16 cellular contexts compared by ENCODE assay signal in genomic region chr10:4250497-4250887, GRCh38.
DNase-seq lines count a peak whose midpoint lies in the region; ATAC-seq, FAIRE-seq and TF ChIP-seq lines count a peak whose summit lies in the region.
"Had no signal": no experiment of that assay in that cellular context is flagged by ENCODE, and none has a peak within 500 bp of the region (broad histone marks: within the 10 kb centered on the region; RNA-seq: fewer than 3 reads in every experiment).

No MANE protein-coding gene starts in this region.

- H3K36me3 ChIP-seq in HepG2 (replicated peaks in 1 of 2; ENCODE audit: control insufficient read depth in 1 of 2, insufficient read depth in 2 of 2, low read length in 2 of 2) (no peaks in the 10 kb centered on the region), right lobe of liver (no peaks in the 10 kb centered on the region)
- H3K36me3 ChIP-seq: heart left ventricle, lower lobe of right lung had no signal

- peaks cover 7% of the 10 kb centered on the region for H3K9me3 Mint-ChIP-seq in chondrocyte (ENCODE audit: low read depth)

- POLR2A ChIA-PET in HepG2 (lab: Yijun Ruan, JAX): no interaction called here

- no peaks in the 10 kb centered on the region for H4K20me1 ChIP-seq in HepG2 (ENCODE audit: insufficient read depth, low read length)

- H3K9ac ChIP-seq in HepG2 (ENCODE audit: insufficient read depth, low read depth, low read length): no peak overlapping the region
- H3K9ac ChIP-seq: GM23248 had no signal

- no peak overlapping the region for H3K4me2 ChIP-seq in HepG2 (ENCODE audit: low read depth, low read length)

- H3K27ac ChIP-seq in HepG2 (ENCODE audit: extremely low read length, insufficient read depth, low read length): no peak overlapping the region
- no peak overlapping the region for H3K27ac ChIP-seq in right lobe of liver
- no peak overlapping the region for H3K27ac ChIP-seq in right cardiac atrium (ENCODE audit: low read length)
- H3K27ac ChIP-seq: heart left ventricle, lower lobe of right lung had no signal

- no peak for TF ChIP-seq CTCF in HepG2 (CRISPR knock-in tag; IDR thresholded peaks at IDR 0.05)
- no peak for TF ChIP-seq CTCF in right lobe of liver (IDR thresholded peaks at IDR 0.05)
- TF ChIP-seq CTCF in chondrocyte (IDR thresholded peaks at IDR 0.05): no peak

- in situ Hi-C loops in HepG2 (cut with HindIII; ENCODE audit: extremely low pct_ligation_motif_present, low pct_unique_long_range_greater_than_20kb): no loop called here

- TF ChIP-seq POLR2A in HepG2 (IDR thresholded peaks at IDR 0.05; ENCODE audit: insufficient read depth in 1 of 2, low read depth in 2 of 2, low read length in 2 of 2): no peak
- no peak for TF ChIP-seq POLR2A in right lobe of liver (IDR thresholded peaks at IDR 0.05)

- H2AFZ ChIP-seq in HepG2 (ENCODE audit: low read length): no peak overlapping the region
- H2AFZ ChIP-seq: GM23248 had no signal

- peaks cover 64% of the 10 kb centered on the region for H3K4me1 Mint-ChIP-seq in chondrocyte (ENCODE audit: low read depth)

- no peak for TF ChIP-seq RAD21 in HepG2 (CRISPR knock-in tag; IDR thresholded peaks at IDR 0.05)

- H3K4me1 ChIP-seq in HepG2 (ENCODE audit: insufficient read depth, low read length) (no peaks in the 10 kb centered on the region), right lobe of liver (no peaks in the 10 kb centered on the region), right cardiac atrium (ENCODE audit: control insufficient read depth, insufficient read depth, low read length) (no peaks in the 10 kb centered on the region)
- H3K4me1 ChIP-seq: lower lobe of right lung had no signal

- no peaks in the 10 kb centered on the region for H3K27me3 Mint-ChIP-seq in chondrocyte (ENCODE audit: low read depth)

- H3K4me3 Mint-ChIP-seq in chondrocyte (ENCODE audit: unreplicated experiment): no peak overlapping the region
- H3K4me3 Mint-ChIP-seq: activated CD4-positive, alpha-beta T cell treated with anti-CD3 and anti-CD28 coated beads, Interleukin-2, amount 10 ng/mL, durations not matched to agents 7 days and 5 days had no signal

- WGBS in HepG2 (ENCODE audit: low lambda C conversion rate): 6% methylated on average over 2 of the region's 2 CpGs
- whole genome bisulfite sequencing in right lobe of liver (ENCODE audit: insufficient coverage, low coverage, low lambda C conversion rate, missing lambda C conversion rate): 48% methylated on average over 2 of the region's 2 CpGs
- 94% methylated on average over 2 of the region's 2 CpGs for WGBS in right cardiac atrium

- FAIRE-seq in HepG2 (lab: Jason Lieb, UNC): no peak
- FAIRE-seq: endometrium had no signal

- peaks cover 3% of the 10 kb centered on the region for H3K36me3 Mint-ChIP-seq in chondrocyte (ENCODE audit: low read depth)

- H3K27ac Mint-ChIP-seq in chondrocyte (ENCODE audit: unreplicated experiment): no peak overlapping the region
- H3K27ac Mint-ChIP-seq: activated CD4-positive, alpha-beta T cell treated with anti-CD3 and anti-CD28 coated beads, Interleukin-2, amount 10 ng/mL, durations not matched to agents 7 days and 5 days had no signal

- ATAC-seq in HepG2: no peak
- no peak for ATAC-seq in right lobe of liver
- ATAC-seq in HG02852 (IDR thresholded peaks at IDR 0.05; ENCODE audit: unreplicated experiment): peak; percentile 88
- ATAC-seq in HG03558 (IDR thresholded peaks at IDR 0.05; ENCODE audit: extremely low read depth, unreplicated experiment): peak; percentile 84
- ATAC-seq in HG03039 (IDR thresholded peaks at IDR 0.05; ENCODE audit: unreplicated experiment): no peak
- no peak for ATAC-seq in right cardiac atrium
- ATAC-seq: heart left ventricle, lower lobe of right lung had no signal

- H3K27me3 ChIP-seq in HepG2 (ENCODE audit: control insufficient read depth in 1 of 2, insufficient read depth in 2 of 2, low read length in 2 of 2): peaks cover 0 to 7% of the 10 kb centered on the region in 2 experiments; a peak in 3 of 5 replicates
- no peaks in the 10 kb centered on the region for H3K27me3 ChIP-seq in right lobe of liver
- no peaks in the 10 kb centered on the region for H3K27me3 ChIP-seq in right cardiac atrium (ENCODE audit: control insufficient read depth, insufficient read depth)
- H3K27me3 ChIP-seq: heart left ventricle had no signal

- H3K4me3 ChIP-seq in HepG2 (replicated peaks in 1 of 3; ENCODE audit: insufficient read depth in 1 of 3, low read depth in 2 of 3, low read length in 3 of 3) (no peak overlapping the region), right lobe of liver (no peak overlapping the region), right cardiac atrium (ENCODE audit: low read length) (no peak overlapping the region)
- H3K4me3 ChIP-seq: GM23248, heart left ventricle, lower lobe of right lung had no signal

- CTCF ChIA-PET in HepG2 (lab: Yijun Ruan, JAX; ENCODE audit: low intra/inter-chr PET ratio, low total read pairs): no interaction called here

- intact Hi-C loops in HepG2 (cut with micrococcal nuclease; ENCODE audit: unreplicated experiment) (no loop called here), right lobe of liver (cut with DNase I) (no loop called here), right cardiac atrium (cut with DNase I) (no loop called here)

- H3K9me3 ChIP-seq in HepG2 (ENCODE audit: low read length) (no peaks in the 10 kb centered on the region), right lobe of liver (no peaks in the 10 kb centered on the region), right cardiac atrium (ENCODE audit: control insufficient read depth, low read length) (no peaks in the 10 kb centered on the region)
- H3K9me3 ChIP-seq: heart left ventricle, lower lobe of right lung had no signal

- no peaks in the 10 kb centered on the region for H3K79me2 ChIP-seq in HepG2 (ENCODE audit: insufficient read depth, low read length)

- BruUV-seq in HepG2 (replicated peaks; lab: Mats Ljungman, UMichigan): no TSS peak

- DNase-seq in HepG2 (ENCODE audit: low spot score) (no peak), right lobe of liver (no peak), NCI-H2171 treated with DMSO at 0.1 percent for 48 hours (lab: John Stamatoyannopoulos, UW) (no peak), chondrocyte (ENCODE audit: low spot score) (no peak), right cardiac atrium (no peak)
- DNase-seq: activated CD4-positive, alpha-beta T cell treated with anti-CD3 and anti-CD28 coated beads, Interleukin-2, amount 10 ng/mL, durations not matched to agents 7 days and 5 days; activated gamma-delta T cell; heart left ventricle; lower lobe of right lung; NCI-H1417 treated with DMSO at 0.1 percent for 48 hours; NCI-H82 had no signal

- no peak for TF ChIP-seq EP300 in HepG2 (IDR thresholded peaks at IDR 0.05; ENCODE audit: low read depth in 2 of 2, low read length in 2 of 2)
- no peak for TF ChIP-seq EP300 in HepG2 (CRISPR knock-in tag; IDR thresholded peaks at IDR 0.05; ENCODE audit: borderline replicate concordance)

TF ChIP-seq in HepG2, 621 proteins besides CTCF, POLR2A, EP300 and RAD21 (continues in another document):
- no peak for TF ChIP-seq TCF12 (IDR thresholded peaks at IDR 0.05)
- TF ChIP-seq TCF12 (CRISPR knock-in tag; IDR thresholded peaks at IDR 0.05): no peak
- TF ChIP-seq ZNF558 (CRISPR knock-in tag; IDR thresholded peaks at IDR 0.05; ENCODE audit: borderline replicate concordance): no peak
- TF ChIP-seq CBX1 (IDR thresholded peaks at IDR 0.05; ENCODE audit: low read depth): no peak
- TF ChIP-seq ATF7 (IDR thresholded peaks at IDR 0.05): peak; percentile 81
- TF ChIP-seq ATF7 (CRISPR knock-in tag; IDR thresholded peaks at IDR 0.05): no peak
- no peak for TF ChIP-seq MAFK (conservative IDR thresholded peaks at IDR 0.05 in 1 of 2, IDR thresholded peaks at IDR 0.05 in 1 of 2; ENCODE audit: low read length in 2 of 2)
- no peak for TF ChIP-seq AHDC1 (CRISPR knock-in tag; IDR thresholded peaks at IDR 0.05; ENCODE audit: borderline replicate concordance)
- TF ChIP-seq SRSF1 (optimal IDR thresholded peaks at IDR 0.05; ENCODE audit: low read depth, low read length): no peak
- TF ChIP-seq ZNF790 (CRISPR knock-in tag; IDR thresholded peaks at IDR 0.05; ENCODE audit: borderline replicate concordance): no peak

Comparison
In these comparisons a context has a peak if more than half of its experiments do, and no peak if none do; other contexts are left out.
1. ATAC-seq: peak in HG02852 (single experiment) and HG03558 (single experiment); none in HepG2 (single experiment), right lobe of liver (0 of 4), HG03039 (single experiment) and right cardiac atrium (0 of 2).